In genomic region chr2:207625014-207625755, GRCh38 we compare ENCODE assay signal across 1 cellular context.
TF ChIP-seq lines count a peak whose summit lies in the region.

TSS of gene METTL21A (minus strand) at chr2:207625394. CDS start at chr2:207624375, 1,019 bp downstream.

TF ChIP-seq in HepG2, 621 proteins besides CTCF, POLR2A, EP300 and RAD21 (continued from another document and continues in another):
- no peak for TF ChIP-seq PBX2 (CRISPR knock-in tag; IDR thresholded peaks at IDR 0.05)
- TF ChIP-seq HMG20B (CRISPR knock-in tag; conservative IDR thresholded peaks at IDR 0.05) = peak; percentile 53; the same call in 1 of the 2 replicates
- peak; percentile 91 for TF ChIP-seq ZNF451 (CRISPR knock-in tag; IDR thresholded peaks at IDR 0.05)
- peak; percentile 86 for TF ChIP-seq CBFB (CRISPR knock-in tag; IDR thresholded peaks at IDR 0.05)
- TF ChIP-seq MEF2D (CRISPR knock-in tag; IDR thresholded peaks at IDR 0.05) = no peak
- no peak; the same call in none of the 2 replicates for TF ChIP-seq FOSL2 (CRISPR knock-in tag; IDR thresholded peaks at IDR 0.05)
- 0 out of 2 replicates have a peak, but pooled peaks have one; percentile 72 for TF ChIP-seq ZNF670 (CRISPR knock-in tag; IDR thresholded peaks at IDR 0.05; ENCODE audit: borderline replicate concordance)
- TF ChIP-seq SSRP1 (CRISPR knock-in tag; IDR thresholded peaks at IDR 0.05) = no peak
- TF ChIP-seq EEA1 (CRISPR knock-in tag; IDR thresholded peaks at IDR 0.05; ENCODE audit: borderline replicate concordance) = no peak
- no peak for TF ChIP-seq MAFF (IDR thresholded peaks at IDR 0.05; ENCODE audit: low read depth, low read length)
- peak; percentile 73; the same call in 1 of the 2 replicates for TF ChIP-seq ZNF772 (CRISPR knock-in tag; IDR thresholded peaks at IDR 0.05)
- TF ChIP-seq CSRNP2 (CRISPR knock-in tag; conservative IDR thresholded peaks at IDR 0.05; ENCODE audit: low read depth) = 0 out of 2 replicates have a peak, but pooled peaks have one; percentile 63
- peak; percentile 35; the same call in 1 of the 2 replicates for TF ChIP-seq SNAPC4 (CRISPR knock-in tag; IDR thresholded peaks at IDR 0.05)
- TF ChIP-seq ZBTB14 (CRISPR knock-in tag; IDR thresholded peaks at IDR 0.05) = peak; percentile 74
- no peak for TF ChIP-seq ZNF512B (CRISPR knock-in tag; IDR thresholded peaks at IDR 0.05; ENCODE audit: borderline replicate concordance)
- TF ChIP-seq ZNF891 (CRISPR knock-in tag; IDR thresholded peaks at IDR 0.05) = peak; percentile 68; the same call in 1 of the 2 replicates
- TF ChIP-seq RFXANK (CRISPR knock-in tag; IDR thresholded peaks at IDR 0.05) = peak; percentile 24; the same call in 1 of the 2 replicates
- peak; percentile 95 for TF ChIP-seq ZNF607 (CRISPR knock-in tag; IDR thresholded peaks at IDR 0.05; ENCODE audit: borderline replicate concordance)
- TF ChIP-seq MNT (IDR thresholded peaks at IDR 0.05) = peak; percentile 26; the same call in 1 of the 2 replicates
- TF ChIP-seq ZNF747 (CRISPR knock-in tag; IDR thresholded peaks at IDR 0.05; ENCODE audit: borderline replicate concordance) = peak; percentile 73; the same call in 1 of the 2 replicates
- TF ChIP-seq ZNF296 (CRISPR knock-in tag; conservative IDR thresholded peaks at IDR 0.05) = no peak; the same call in 1 of the 2 replicates
- no peak; the same call in 1 of the 2 replicates for TF ChIP-seq ZNF383 (CRISPR knock-in tag; IDR thresholded peaks at IDR 0.05; ENCODE audit: borderline replicate concordance)
- TF ChIP-seq PATZ1 (CRISPR knock-in tag; IDR thresholded peaks at IDR 0.05) = peak; percentile 99
- TF ChIP-seq THRA (CRISPR knock-in tag; IDR thresholded peaks at IDR 0.05; ENCODE audit: borderline replicate concordance) = no peak
- TF ChIP-seq CEBPB (IDR thresholded peaks at IDR 0.05; ENCODE audit: borderline replicate concordance, low read depth, low read length) = no peak
- peak; percentile 68; the same call in 1 of the 2 replicates for TF ChIP-seq MTF1 (CRISPR knock-in tag; IDR thresholded peaks at IDR 0.05)
- TF ChIP-seq TRAFD1 (CRISPR knock-in tag; IDR thresholded peaks at IDR 0.05; ENCODE audit: borderline replicate concordance) = peak; percentile 34; the same call in 1 of the 2 replicates
- 0 out of 2 replicates have a peak, but pooled peaks have one; percentile 40 for TF ChIP-seq ZNF264 (CRISPR knock-in tag; IDR thresholded peaks at IDR 0.05)
- TF ChIP-seq ATRX (CRISPR knock-in tag; IDR thresholded peaks at IDR 0.05; ENCODE audit: borderline replicate concordance) = no peak
- TF ChIP-seq HIVEP1 (CRISPR knock-in tag; IDR thresholded peaks at IDR 0.05) = peak; percentile 99
- TF ChIP-seq RFX1 (IDR thresholded peaks at IDR 0.05) = no peak
- no peak for TF ChIP-seq ZNF282 (IDR thresholded peaks at IDR 0.05; ENCODE audit: partially characterized antibody)
- peak; percentile 94 for TF ChIP-seq E2F1 (CRISPR knock-in tag; IDR thresholded peaks at IDR 0.05)
- no peak for TF ChIP-seq RAD51 (IDR thresholded peaks at IDR 0.05; ENCODE audit: borderline replicate concordance)
- TF ChIP-seq CENPX (CRISPR knock-in tag; IDR thresholded peaks at IDR 0.05) = no peak
- TF ChIP-seq ZFP62 (CRISPR knock-in tag; IDR thresholded peaks at IDR 0.05) = 0 out of 2 replicates have a peak, but pooled peaks have one; percentile 19
